ENCODE assay signal across 13 cellular contexts in genomic region chr4:145820407-145820806, GRCh38.
DNase-seq lines count a peak whose midpoint lies in the region; ATAC-seq, FAIRE-seq and TF ChIP-seq lines count a peak whose summit lies in the region.
"Had no signal": no experiment of that assay in that cellular context is flagged by ENCODE, and none has a peak within 500 bp of the region (broad histone marks: within the 10 kb centered on the region; RNA-seq: fewer than 3 reads in every experiment).

No MANE protein-coding gene starts in this region.

- peak overlapping the region; percentile 82 for H3K27ac ChIP-seq in MM.1S (ENCODE audit: low read length)
- H3K27ac ChIP-seq in kidney (ENCODE audit: low read depth in 2 of 2, low read length in 2 of 2): no peak overlapping the region
- no peak overlapping the region for H3K27ac ChIP-seq in Karpas-422 (ENCODE audit: low read length)

- H4K20me1 ChIP-seq in MM.1S (ENCODE audit: insufficient read depth, low read length) (no peaks in the 10 kb centered on the region), Karpas-422 (ENCODE audit: insufficient read depth, low read depth, low read length) (no peaks in the 10 kb centered on the region)

- TF ChIP-seq CTCF in MM.1S (IDR thresholded peaks at IDR 0.05; ENCODE audit: low read length) (no peak), brain (conservative IDR thresholded peaks at IDR 0.05) (no peak), nephron (IDR thresholded peaks at IDR 0.05; ENCODE audit: unreplicated experiment in 3 of 3) (no peak), kidney (IDR thresholded peaks at IDR 0.05; ENCODE audit: borderline replicate concordance, extremely low read depth, insufficient read depth) (no peak)

- H3K36me3 ChIP-seq in MM.1S (replicated peaks; ENCODE audit: insufficient read depth, low read length) (no peaks in the 10 kb centered on the region), kidney (ENCODE audit: control insufficient read depth in 1 of 2, insufficient read depth in 2 of 2, low read length in 2 of 2) (peaks cover 0 to 2% of the 10 kb centered on the region in 2 donors), Karpas-422 (ENCODE audit: insufficient read depth, low read length) (peaks cover 25% of the 10 kb centered on the region)

- peak overlapping the region; percentile 31 for H2AFZ ChIP-seq in MM.1S (ENCODE audit: low read length)
- no peak overlapping the region for H2AFZ ChIP-seq in Karpas-422 (ENCODE audit: low read length)

- H3K4me3 ChIP-seq in MM.1S (ENCODE audit: low read length) (peak overlapping the region; percentile 28), kidney (ENCODE audit: low read length in 2 of 2) (no peak overlapping the region), Karpas-422 (ENCODE audit: low read length) (no peak overlapping the region)

- H3K4me2 ChIP-seq in MM.1S (ENCODE audit: low read depth, low read length) (peak overlapping the region; percentile 48), Karpas-422 (ENCODE audit: low read depth, low read length, poor library complexity, severe bottlenecking) (no peak overlapping the region)

- in situ Hi-C loops in G401 (cut with HindIII; ENCODE audit: low sequenced_read_pairs): no loop called here

- no peaks in the 10 kb centered on the region for H3K9me3 Mint-ChIP-seq in brain
- H3K9me3 Mint-ChIP-seq in nephron: no peaks in the 10 kb centered on the region

- no peaks in the 10 kb centered on the region for H3K9me3 ChIP-seq in MM.1S (replicated peaks; ENCODE audit: insufficient read depth, low read length)
- no peaks in the 10 kb centered on the region for H3K9me3 ChIP-seq in kidney (ENCODE audit: control insufficient read depth in 1 of 2, low read length in 2 of 2)
- H3K9me3 ChIP-seq in Karpas-422 (ENCODE audit: low read length): no peaks in the 10 kb centered on the region

- H3K27me3 Mint-ChIP-seq in brain (no peaks in the 10 kb centered on the region), nephron (ENCODE audit: low read depth) (peaks cover 4% of the 10 kb centered on the region)

- peaks cover 22% of the 10 kb centered on the region for H3F3A ChIP-seq in MM.1S (ENCODE audit: insufficient read depth, low read length)

- FAIRE-seq in kidney (lab: Jason Lieb, UNC): no peak

- intact Hi-C loops in kidney (cut with DNase I): no loop called here

- H3K4me1 Mint-ChIP-seq in brain: peaks cover 50% of the 10 kb centered on the region
- peaks cover 64% of the 10 kb centered on the region for H3K4me1 Mint-ChIP-seq in nephron

- H3K27ac Mint-ChIP-seq in brain (peak overlapping the region; percentile 8 to 81 (median 70)), nephron (peak overlapping the region; percentile 51 to 65 (median 53))

- H3K36me3 Mint-ChIP-seq in brain (peaks cover 53% of the 10 kb centered on the region), nephron (ENCODE audit: low read depth) (peaks cover 80% of the 10 kb centered on the region)

- H3K9ac ChIP-seq in MM.1S (ENCODE audit: low read length): peak overlapping the region; percentile 34
- H3K9ac ChIP-seq in kidney (ENCODE audit: low read length in 2 of 2): no peak overlapping the region
- H3K9ac ChIP-seq in Karpas-422 (ENCODE audit: low read length): no peak overlapping the region

- H3K27me3 ChIP-seq in MM.1S (replicated peaks; ENCODE audit: insufficient read depth, low read length) (no peaks in the 10 kb centered on the region), Karpas-422 (ENCODE audit: low read length) (no peaks in the 10 kb centered on the region)

- DNase-seq in G401 (ENCODE audit: low spot score): peak; percentile 43
- peak; percentile 8 for DNase-seq in MM.1S
- DNase-seq in kidney: no peak
- no peak for DNase-seq in Karpas-422
- DNase-seq: amniotic stem cell, COR-L47, left cardiac atrium, NCI-H1092, NCI-H2107 had no signal

- H3K4me1 ChIP-seq in MM.1S (ENCODE audit: low read length) (peaks cover 52% of the 10 kb centered on the region), kidney (ENCODE audit: control insufficient read depth in 1 of 2, insufficient read depth in 1 of 2, low read depth in 1 of 2, low read length in 2 of 2) (no peaks in the 10 kb centered on the region), Karpas-422 (ENCODE audit: low read length) (0 out of 2 replicates have a peak, but pooled peaks cover 4% of the 10 kb centered on the region)

- H3K79me2 ChIP-seq in MM.1S (ENCODE audit: low read length) (no peaks in the 10 kb centered on the region), Karpas-422 (ENCODE audit: low read length) (peaks cover 26% of the 10 kb centered on the region)

- no peak for ATAC-seq in GM18511 (IDR thresholded peaks at IDR 0.05; ENCODE audit: unreplicated experiment)
- ATAC-seq: sciatic nerve had no signal

- H3K4me3 Mint-ChIP-seq in brain: no peak overlapping the region
- no peak overlapping the region for H3K4me3 Mint-ChIP-seq in nephron

- H3K9me2 ChIP-seq in MM.1S (replicated peaks; ENCODE audit: insufficient read depth, low read length) (no peaks in the 10 kb centered on the region), Karpas-422 (replicated peaks; ENCODE audit: insufficient read depth, low read length) (no peaks in the 10 kb centered on the region)

Comparison
In these comparisons a context has a peak if more than half of its experiments do, and no peak if none do; other contexts are left out.
1. DNase-seq: peak in G401 (single experiment) and MM.1S (single experiment); none in kidney (single experiment) and Karpas-422 (single experiment).